17 cellular contexts compared by ENCODE assay signal in genomic region chr5:175654346-175654745, GRCh38. TPM values are rescaled to one million over a fixed set of nuclear protein-coding genes. Genes with fewer than 3 reads are reported as not detected.
DNase-seq lines count a peak whose midpoint lies in the region; ATAC-seq and TF ChIP-seq lines count a peak whose summit lies in the region.
"Had no signal": no experiment of that assay in that cellular context is flagged by ENCODE, and none has a peak within 500 bp of the region (broad histone marks: within the 10 kb centered on the region; RNA-seq: fewer than 3 reads in every experiment).

No MANE protein-coding gene starts in this region.

- peaks cover 0 to 9% (median 7%) of the 10 kb centered on the region in 11 experiments; a peak in 14 of 22 replicates for H4K20me1 ChIP-seq in BLaER1 treated with 17β-estradiol and CSF1 and Interleukin-3, amounts not matched to agents 10 nM and 100 nM

- peak overlapping the region; percentile 85 to 97 (median 89) for H3K4me2 ChIP-seq in BLaER1 treated with 17β-estradiol and CSF1 and Interleukin-3, amounts not matched to agents 10 nM and 100 nM

- peak overlapping the region in 9 of 11 experiments; percentile 20 to 83 (median 79); a peak in 15 of 22 replicates for H3K9ac ChIP-seq in BLaER1 treated with 17β-estradiol and CSF1 and Interleukin-3, amounts not matched to agents 10 nM and 100 nM
- H3K9ac ChIP-seq: GM23248 had no signal

- peaks cover 10 to 15% (median 12%) of the 10 kb centered on the region in 11 experiments for H3K9me3 ChIP-seq in BLaER1 treated with 17β-estradiol and CSF1 and Interleukin-3, amounts not matched to agents 10 nM and 100 nM (replicated peaks in 1 of 11)
- H3K9me3 ChIP-seq in CD8-positive, alpha-beta memory T cell (ENCODE audit: low read length): peaks cover 5% of the 10 kb centered on the region
- peaks cover 0 to 16% (median 15%) of the 10 kb centered on the region in 4 donors for H3K9me3 ChIP-seq in esophagus muscularis mucosa

- H3K4me3 Mint-ChIP-seq in CD8-positive, alpha-beta memory T cell: peak overlapping the region in 4 of 7 donors; percentile 17 to 80 (median 20)
- no peak overlapping the region for H3K4me3 Mint-ChIP-seq in activated CD8-positive, alpha-beta T cell treated with anti-CD3 and anti-CD28 coated beads for 36 hours
- H3K4me3 Mint-ChIP-seq: B cell had no signal

- peak overlapping the region in 1 of 8 donors; percentile 76 for H3K27ac Mint-ChIP-seq in CD8-positive, alpha-beta memory T cell
- H3K27ac Mint-ChIP-seq in activated CD8-positive, alpha-beta T cell treated with anti-CD3 and anti-CD28 coated beads for 36 hours: peak overlapping the region; percentile 93
- H3K27ac Mint-ChIP-seq: B cell had no signal

- POLR2A ChIA-PET in CD8-positive, alpha-beta memory T cell (lab: Charles Lee): no interaction called here
- POLR2A ChIA-PET in activated CD8-positive, alpha-beta T cell treated with anti-CD3 and anti-CD28 coated beads for 36 hours (lab: Charles Lee): interaction anchor here (0.7 to 2.3 kb wide), 5 partner anchors 8 to 175 kb away, joined by 3 to 12 read pairs (median 4); no protein-coding TSS in a partner anchor

- H3K27me3 Mint-ChIP-seq in CD8-positive, alpha-beta memory T cell: peaks cover 12 to 16% of the 10 kb centered on the region in 2 donors
- H3K27me3 Mint-ChIP-seq in activated CD8-positive, alpha-beta T cell treated with anti-CD3 and anti-CD28 coated beads for 36 hours: no peaks in the 10 kb centered on the region

- H3K36me3 Mint-ChIP-seq in CD8-positive, alpha-beta memory T cell: peaks cover 0 to 4% (median 0%) of the 10 kb centered on the region in 3 donors
- H3K36me3 Mint-ChIP-seq in activated CD8-positive, alpha-beta T cell treated with anti-CD3 and anti-CD28 coated beads for 36 hours (ENCODE audit: low read depth): peaks cover 24% of the 10 kb centered on the region

- no peak for TF ChIP-seq POLR2A in esophagus muscularis mucosa (IDR thresholded peaks at IDR 0.05; ENCODE audit: low read depth)

- no peak for ATAC-seq in activated CD8-positive, alpha-beta T cell treated with anti-CD3 and anti-CD28 coated beads for 36 hours
- no peak for ATAC-seq in HG03196 (IDR thresholded peaks at IDR 0.05; ENCODE audit: unreplicated experiment)
- no peak for ATAC-seq in HG02852 (IDR thresholded peaks at IDR 0.05; ENCODE audit: unreplicated experiment)

- WGBS in esophagus muscularis mucosa: 85% methylated on average over 7 of the region's 7 CpGs

- TF ChIP-seq EP300 in esophagus muscularis mucosa (IDR thresholded peaks at IDR 0.05): no peak

- peak overlapping the region; percentile 65 to 95 (median 91); a peak in 21 of 22 replicates for H3K27ac ChIP-seq in BLaER1 treated with 17β-estradiol and CSF1 and Interleukin-3, amounts not matched to agents 10 nM and 100 nM
- H3K27ac ChIP-seq in CD8-positive, alpha-beta memory T cell (ENCODE audit: low read depth, low read length): no peak overlapping the region
- no peak overlapping the region for H3K27ac ChIP-seq in esophagus muscularis mucosa (replicated peaks in 1 of 4)
- H3K27ac ChIP-seq: GM23248, right atrium auricular region had no signal

- no peak for TF ChIP-seq CTCF in activated CD8-positive, alpha-beta T cell treated with anti-CD3 and anti-CD28 coated beads for 36 hours (IDR thresholded peaks at IDR 0.05)
- no peak for TF ChIP-seq CTCF in esophagus muscularis mucosa (IDR thresholded peaks at IDR 0.05)

- CTCF ChIA-PET in CD8-positive, alpha-beta memory T cell (lab: Charles Lee): interaction anchor here (0.7 to 1.5 kb wide), 3 partner anchors 43 to 120 kb away, joined by 3 to 7 read pairs (median 3); no protein-coding TSS in a partner anchor
- CTCF ChIA-PET in activated CD8-positive, alpha-beta T cell treated with anti-CD3 and anti-CD28 coated beads for 36 hours (lab: Charles Lee): interaction anchor here (0.8 to 12.4 kb wide), 5 partner anchors 36 to 120 kb away, joined by 3 to 105 read pairs (median 3); no protein-coding TSS in a partner anchor

- H3K9me3 Mint-ChIP-seq in CD8-positive, alpha-beta memory T cell: peaks cover 0 to 10% (median 8%) of the 10 kb centered on the region in 5 donors
- peaks cover 20% of the 10 kb centered on the region for H3K9me3 Mint-ChIP-seq in activated CD8-positive, alpha-beta T cell treated with anti-CD3 and anti-CD28 coated beads for 36 hours

- 0 out of 20 replicates have a peak overlapping the region, but pooled peaks of 2 of the 10 experiments have one; percentile 24 to 41 for H3K4me3 ChIP-seq in BLaER1 treated with 17β-estradiol and CSF1 and Interleukin-3, amounts not matched to agents 10 nM and 100 nM
- H3K4me3 ChIP-seq in CD8-positive, alpha-beta memory T cell (ENCODE audit: low read length): no peak overlapping the region
- H3K4me3 ChIP-seq in esophagus muscularis mucosa: no peak overlapping the region
- H3K4me3 ChIP-seq: GM23248, right atrium auricular region had no signal

- intact Hi-C loops in activated CD8-positive, alpha-beta T cell treated with anti-CD3 and anti-CD28 coated beads for 36 hours (cut with micrococcal nuclease): loop anchor here (5.0 kb wide), 2 partner anchors 132 to 177 kb away; partner anchors contain the start of gene SFXN1
- intact Hi-C loops in esophagus muscularis mucosa (cut with DNase I): no loop called here

- H3K4me1 ChIP-seq in BLaER1 treated with 17β-estradiol and CSF1 and Interleukin-3, amounts not matched to agents 10 nM and 100 nM: peaks cover 71 to 86% (median 81%) of the 10 kb centered on the region in 10 experiments
- peaks cover 91% of the 10 kb centered on the region for H3K4me1 ChIP-seq in CD8-positive, alpha-beta memory T cell (ENCODE audit: insufficient read depth, low read length)
- peaks cover 3 to 23% (median 15%) of the 10 kb centered on the region in 4 donors for H3K4me1 ChIP-seq in esophagus muscularis mucosa

- DNase-seq in CD8-positive, alpha-beta memory T cell: no peak
- DNase-seq in NCI-H2107 (lab: John Stamatoyannopoulos, UW) (peak; percentile 28), anterior cingulate cortex (lab: John Stamatoyannopoulos, UW) (no peak), esophagus muscularis mucosa (ENCODE audit: extremely low spot score) (no peak)
- no peak for DNase-seq in activated CD8-positive, alpha-beta T cell treated with anti-CD3 and anti-CD28 coated beads for 36 hours
- DNase-seq: caudate nucleus; effector CD4-positive, alpha-beta T cell; EL; GM23248; NCI-H2171 had no signal

- H3K36me3 ChIP-seq in BLaER1 treated with 17β-estradiol and CSF1 and Interleukin-3, amounts not matched to agents 10 nM and 100 nM: peaks cover 0 to 9% (median 8%) of the 10 kb centered on the region in 11 experiments; a peak in 9 of 22 replicates
- no peaks in the 10 kb centered on the region for H3K36me3 ChIP-seq in CD8-positive, alpha-beta memory T cell (ENCODE audit: insufficient read depth, low read length)
- H3K36me3 ChIP-seq in esophagus muscularis mucosa: no peaks in the 10 kb centered on the region
- H3K36me3 ChIP-seq: right atrium auricular region had no signal

- H3K27me3 ChIP-seq in BLaER1 treated with 17β-estradiol and CSF1 and Interleukin-3, amounts not matched to agents 10 nM and 100 nM: no peaks in the 10 kb centered on the region
- no peaks in the 10 kb centered on the region for H3K27me3 ChIP-seq in CD8-positive, alpha-beta memory T cell (ENCODE audit: insufficient read depth, low read length, poor library complexity, severe bottlenecking)
- H3K27me3 ChIP-seq in esophagus muscularis mucosa: peaks cover 0 to 49% (median 13%) of the 10 kb centered on the region in 4 donors
- H3K27me3 ChIP-seq: right atrium auricular region had no signal

- peaks cover 78 to 85% (median 83%) of the 10 kb centered on the region in 3 donors for H3K4me1 Mint-ChIP-seq in CD8-positive, alpha-beta memory T cell
- H3K4me1 Mint-ChIP-seq in activated CD8-positive, alpha-beta T cell treated with anti-CD3 and anti-CD28 coated beads for 36 hours (ENCODE audit: low read depth): peaks cover 73% of the 10 kb centered on the region

RNA-seq across cellular contexts. Expression of gene HRH2, which starts 3.5 kb away (rescaled TPM):
- total RNA-seq in CD8-positive, alpha-beta memory T cell: 10 to 100 TPM; 28.9 to 29.6 TPM
- 1.3 TPM for polyA plus RNA-seq in CD8-positive, alpha-beta memory T cell
- 10 to 100 TPM; 23.2 to 24.5 TPM for total RNA-seq in activated CD8-positive, alpha-beta T cell treated with anti-CD3 and anti-CD28 coated beads for 36 hours
- 10 to 100 TPM in 1 of 4 donors, 1 to 10 TPM in 3; 1.9 to 10.9 (median 2.8) TPM for total RNA-seq in esophagus muscularis mucosa
- total RNA-seq: B cell, fibroblast of lung, GM23248 had no signal
- polyA plus RNA-seq: GM23248, keratinocyte had no signal

Comparison
In these comparisons a context has a peak if more than half of its experiments do, and no peak if none do; other contexts are left out.
1. H3K27ac ChIP-seq: peak in BLaER1 treated with 17β-estradiol and CSF1 and Interleukin-3, amounts not matched to agents 10 nM and 100 nM (11 of 11); none in CD8-positive, alpha-beta memory T cell (single experiment) and esophagus muscularis mucosa (0 of 4).